ENCODE assay signal across 10 cellular contexts in genomic region chr2:72694715-72695496, GRCh38.
DNase-seq lines count a peak whose midpoint lies in the region; TF ChIP-seq lines count a peak whose summit lies in the region.
"Had no signal": no experiment of that assay in that cellular context is flagged by ENCODE, and none has a peak within 500 bp of the region (broad histone marks: within the 10 kb centered on the region; RNA-seq: fewer than 3 reads in every experiment).

No MANE protein-coding gene starts in this region.

- H3K4me3 Mint-ChIP-seq in osteocyte (ENCODE audit: unreplicated experiment), result peak overlapping the region; percentile 33
- H3K4me3 Mint-ChIP-seq: activated naive CD4-positive, alpha-beta T cell treated with anti-CD3 and anti-CD28 coated beads, Interleukin-2, amount 50 U/mL, for 24 hours had no signal

- peaks cover 1% of the 10 kb centered on the region for H3K36me3 Mint-ChIP-seq in osteocyte (ENCODE audit: unreplicated experiment)

- H3K4me1 Mint-ChIP-seq in osteocyte (ENCODE audit: unreplicated experiment), result peaks cover 33% of the 10 kb centered on the region
- H3K4me1 Mint-ChIP-seq: activated naive CD4-positive, alpha-beta T cell treated with anti-CD3 and anti-CD28 coated beads, Interleukin-2, amount 50 U/mL, for 24 hours had no signal

- peak overlapping the region; percentile 82 for H3K27ac Mint-ChIP-seq in osteocyte (ENCODE audit: unreplicated experiment)
- H3K27ac Mint-ChIP-seq: activated naive CD4-positive, alpha-beta T cell treated with anti-CD3 and anti-CD28 coated beads, Interleukin-2, amount 50 U/mL, for 24 hours had no signal

- no peaks in the 10 kb centered on the region for H3K9me3 Mint-ChIP-seq in osteocyte (ENCODE audit: unreplicated experiment)
- H3K9me3 Mint-ChIP-seq: activated naive CD4-positive, alpha-beta T cell treated with anti-CD3 and anti-CD28 coated beads, Interleukin-2, amount 50 U/mL, for 24 hours had no signal

- DNase-seq in DMS79 treated with DMSO at 0.1 percent for 48 hours (lab: John Stamatoyannopoulos, UW) (peak; percentile 15), NCI-H2227 treated with DMSO at 0.1 percent for 48 hours (lab: John Stamatoyannopoulos, UW) (peak; percentile 57), fibroblast of pulmonary artery (ENCODE audit: low read depth) (peak; percentile 62), osteocyte (ENCODE audit: extremely low spot score, unreplicated experiment) (no peak), GM13976 (ENCODE audit: low spot score) (no peak), SIG-M5 treated with dmso at 0.1 percent for 504 hours (lab: John Stamatoyannopoulos, UW; ENCODE audit: unreplicated experiment) (no peak)
- no peak for DNase-seq in stimulated activated CD4-positive, alpha-beta T cell treated with anti-CD3 and anti-CD28 coated beads, Interleukin-2, amount 100 ng/mL, for 24 hours
- DNase-seq in activated naive CD4-positive, alpha-beta T cell treated with anti-CD3 and anti-CD28 coated beads, Interleukin-2, amount 50 U/mL, for 16 hours, result no peak
- DNase-seq: kidney glomerular epithelial cell had no signal

- TF ChIP-seq CTCF in fibroblast of pulmonary artery (IDR thresholded peaks at IDR 0.05; ENCODE audit: low read length, missing control alignments) (no peak), osteocyte (IDR thresholded peaks at IDR 0.05) (no peak), GM13976 (IDR thresholded peaks at IDR 0.05; ENCODE audit: borderline replicate concordance, control extremely low read depth, extremely low read depth, insufficient read depth, missing control alignments) (no peak)

- H3K27me3 Mint-ChIP-seq in osteocyte (ENCODE audit: unreplicated experiment), result no peaks in the 10 kb centered on the region
- H3K27me3 Mint-ChIP-seq: activated naive CD4-positive, alpha-beta T cell treated with anti-CD3 and anti-CD28 coated beads, Interleukin-2, amount 50 U/mL, for 24 hours had no signal

- in situ Hi-C loops in GM13976 (cut with MboI; ENCODE audit: low sequenced_read_pairs, unreplicated experiment), result no loop called here

- H3K4me3 ChIP-seq in fibroblast of pulmonary artery (replicated peaks; ENCODE audit: low read depth, low read length), result no peak overlapping the region

Comparison
In these comparisons a context has a peak if more than half of its experiments do, and no peak if none do; other contexts are left out.
1. DNase-seq: peak in DMS79 treated with DMSO at 0.1 percent for 48 hours (single experiment), NCI-H2227 treated with DMSO at 0.1 percent for 48 hours (single experiment) and fibroblast of pulmonary artery (single experiment); none in osteocyte (single experiment), stimulated activated CD4-positive, alpha-beta T cell treated with anti-CD3 and anti-CD28 coated beads, Interleukin-2, amount 100 ng/mL, for 24 hours (0 of 2), GM13976 (single experiment), activated naive CD4-positive, alpha-beta T cell treated with anti-CD3 and anti-CD28 coated beads, Interleukin-2, amount 50 U/mL, for 16 hours (single experiment) and SIG-M5 treated with dmso at 0.1 percent for 504 hours (single experiment).